ENCODE assay signal across 24 cellular contexts in the genomic region with DNA sequence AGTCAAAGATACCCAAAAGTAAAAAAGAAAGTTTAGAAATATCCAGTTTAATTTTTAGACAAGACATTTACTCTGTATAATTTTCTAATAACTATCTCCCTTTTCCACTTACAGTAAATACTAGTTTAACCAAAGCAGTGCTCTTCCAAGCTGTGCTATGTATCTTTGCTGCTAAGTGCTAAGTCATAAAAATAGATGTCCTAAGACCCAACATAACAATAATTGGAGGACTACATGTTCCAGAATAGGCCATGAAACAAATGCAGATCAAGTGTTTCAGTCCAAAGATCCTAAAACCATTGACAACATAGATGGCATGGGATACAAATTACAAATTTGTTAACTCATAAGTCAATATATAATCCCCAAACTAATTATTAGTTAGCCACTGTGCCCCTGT.
"Had no signal": no experiment of that assay in that cellular context is flagged by ENCODE, and none has a peak within 500 bp of the region (broad histone marks: within the 10 kb centered on the region; RNA-seq: fewer than 3 reads in every experiment).

No MANE protein-coding gene starts in this region.

- H3K4me3 ChIP-seq: lung, neural progenitor cell, psoas muscle, right lobe of liver, smooth muscle cell, tibial nerve, uterus had no signal

- H3K79me2 ChIP-seq: parathyroid adenoma had no signal

- H3K9ac ChIP-seq: neural progenitor cell, parathyroid adenoma had no signal

- H3K36me3 ChIP-seq: neural progenitor cell, neutrophil, right lobe of liver, tibial nerve, uterus had no signal

- H3K9me3 ChIP-seq: neutrophil, psoas muscle, right lobe of liver, tibial nerve had no signal

- H3K4me2 ChIP-seq: neural progenitor cell, smooth muscle cell had no signal

- ATAC-seq: left lobe of liver; psoas muscle; right lobe of liver; stimulated activated memory B cell treated with anti-CD40 and anti-IgM and Interleukin-4, amounts not matched to agents 10 μg/mL and 1 μg/mL and 100 μg/mL, for 72 hours; stimulated activated naive CD8-positive, alpha-beta T cell treated with anti-CD3 and anti-CD28 coated beads, Interleukin-15, amount 100 ng/mL, for 72 hours had no signal

- H3K27ac ChIP-seq: neural progenitor cell, neutrophil, parathyroid adenoma, psoas muscle, right lobe of liver, tibial nerve, uterus had no signal

- DNase-seq: islet precursor cell; mesendoderm; naive B cell; natural killer cell; nephron progenitor cell; occipital lobe; psoas muscle; right lobe of liver; stimulated activated CD4-positive, alpha-beta T cell treated with anti-CD3 and anti-CD28 coated beads, Interleukin-1b, Interleukin-23, amount 100 ng/mL, for 48 hours; stimulated activated CD4-positive, alpha-beta T cell treated with anti-CD3 and anti-CD28 coated beads, Interleukin-2, amount 100 ng/mL, for 48 hours; stimulated activated CD4-positive, alpha-beta T cell treated with anti-CD3 and anti-CD28 coated beads, Interleukin-4, amount 100 ng/mL, for 4 hours; stimulated activated CD8-positive, alpha-beta memory T cell treated with anti-CD3 and anti-CD28 coated beads, Interleukin-4, amount 100 ng/mL, for 48 hours; stimulated activated naive CD4-positive, alpha-beta T cell treated with Interleukin-2 at 50 U/mL for 16 hours; stimulated activated naive CD8-positive, alpha-beta T cell treated with anti-CD3 and anti-CD28 coated beads, Interleukin-15, amount 100 ng/mL, for 72 hours; substantia nigra; uterus had no signal

- H3K4me1 ChIP-seq: neural progenitor cell, parathyroid adenoma, psoas muscle, right lobe of liver, tibial nerve, uterus had no signal

- H2AFZ ChIP-seq: neural progenitor cell, parathyroid adenoma had no signal

- H3K27me3 ChIP-seq: neural progenitor cell, neutrophil, right lobe of liver, tibial nerve, uterus had no signal
